ENCODE assay signal across 24 cellular contexts in genomic region chr13:94224670-94225069, GRCh38.
"Had no signal": no experiment of that assay in that cellular context is flagged by ENCODE, and none has a peak within 500 bp of the region (broad histone marks: within the 10 kb centered on the region; RNA-seq: fewer than 3 reads in every experiment).

No MANE protein-coding gene starts in this region.

- ATAC-seq: activated naive CD4-positive, alpha-beta T cell treated with anti-CD3 and anti-CD28 coated beads, Interleukin-2, amount 50 U/mL, for 72 hours; activated T-helper 17 cell treated with anti-CD3 and anti-CD28 coated beads, Interleukin-2, amount 50 U/mL, for 72 hours; esophagus mucosa; left ventricle myocardium superior; natural killer cell treated with Interleukin-12 subunit alpha and Interleukin-12 subunit beta and Interleukin-15 and Interleukin-18, amount 100 ng/mL, for 72 hours; right cardiac atrium had no signal

- H3K9ac ChIP-seq: parathyroid adenoma had no signal

- H3K9me3 ChIP-seq: neutrophil, thyroid gland had no signal

- H3K79me2 ChIP-seq: parathyroid adenoma had no signal

- H2AFZ ChIP-seq: parathyroid adenoma had no signal

- H3K27ac ChIP-seq: neutrophil, parathyroid adenoma, thyroid gland, WERI-Rb-1 had no signal

- H3K27me3 ChIP-seq: neutrophil, thyroid gland had no signal

- H3K36me3 ChIP-seq: neutrophil, thyroid gland had no signal

- DNase-seq: activated CD4-positive, alpha-beta T cell treated with anti-CD3 and anti-CD28 coated beads for 1 hour; activated CD8-positive, alpha-beta memory T cell treated with anti-CD3 and anti-CD28 coated beads for 24 hours; activated CD8-positive, alpha-beta memory T cell treated with anti-CD3 and anti-CD28 coated beads, Interleukin-2, amount 50 U/mL, for 4 hours; activated T-cell treated with anti-CD3 and anti-CD28 coated beads, Interleukin-2, amount 50 U/mL, for 24 hours; aorta; effector memory CD4-positive, alpha-beta T cell; hippocampal formation; left ventricle myocardium superior; mammary epithelial cell; right cardiac atrium; stimulated activated CD4-positive, alpha-beta T cell treated with anti-CD3 and anti-CD28 coated beads, Interleukin-1b, Interleukin-23, amount 100 ng/mL, for 48 hours; substantia nigra; thyroid gland; WERI-Rb-1 had no signal

- H3K4me3 ChIP-seq: thyroid gland had no signal

- FAIRE-seq: colon, endothelial cell of umbilical vein, frontal cortex, TTC549 had no signal

- H3K4me1 ChIP-seq: parathyroid adenoma, thyroid gland had no signal
